13 cellular contexts compared by ENCODE assay signal in genomic region chr2:112799291-112799975, GRCh38. TPM values are rescaled to one million over a fixed set of nuclear protein-coding genes. Genes with fewer than 3 reads are reported as not detected.
A peak's percentile ranks its signal among the peaks of the same experiment; 100 is the strongest.
DNase-seq lines count a peak whose midpoint lies in the region; ATAC-seq and TF ChIP-seq lines count a peak whose summit lies in the region.
"Had no signal": no experiment of that assay in that cellular context is flagged by ENCODE, and none has a peak within 500 bp of the region (broad histone marks: within the 10 kb centered on the region; RNA-seq: fewer than 3 reads in every experiment).

No MANE protein-coding gene starts in this region.

- peak overlapping the region; percentile 26 for H3K27ac Mint-ChIP-seq in T-helper 1 cell treated with Interleukin-12 subunit alpha and Interleukin-12 subunit beta and Interleukin-4 antibody, amounts not matched to agents 30 μg/mL and 1 μg/mL, for 36 hours
- H3K27ac Mint-ChIP-seq in activated naive CD8-positive, alpha-beta T cell treated with anti-CD3 and anti-CD28 coated beads for 36 hours, result peak overlapping the region; percentile 47
- H3K27ac Mint-ChIP-seq: progenitor cell of endocrine pancreas had no signal

- H3K4me2 ChIP-seq in MM.1S (ENCODE audit: low read depth, low read length), result no peak overlapping the region

- no peaks in the 10 kb centered on the region for H3K36me3 Mint-ChIP-seq in T-helper 1 cell treated with Interleukin-12 subunit alpha and Interleukin-12 subunit beta and Interleukin-4 antibody, amounts not matched to agents 30 μg/mL and 1 μg/mL, for 36 hours (ENCODE audit: low read depth)
- H3K36me3 Mint-ChIP-seq in activated naive CD8-positive, alpha-beta T cell treated with anti-CD3 and anti-CD28 coated beads for 36 hours, result peaks cover 3% of the 10 kb centered on the region

- peaks cover 32% of the 10 kb centered on the region for H3K4me1 Mint-ChIP-seq in T-helper 1 cell treated with Interleukin-12 subunit alpha and Interleukin-12 subunit beta and Interleukin-4 antibody, amounts not matched to agents 30 μg/mL and 1 μg/mL, for 36 hours (ENCODE audit: low read depth)
- H3K4me1 Mint-ChIP-seq in activated naive CD8-positive, alpha-beta T cell treated with anti-CD3 and anti-CD28 coated beads for 36 hours, result peaks cover 17% of the 10 kb centered on the region

- H3K9me2 ChIP-seq in MM.1S (replicated peaks; ENCODE audit: insufficient read depth, low read length), result no peaks in the 10 kb centered on the region

- DNase-seq in T-helper 1 cell (no peak), NOMO-1 treated with dmso at 0.1 percent for 144 hours (lab: John Stamatoyannopoulos, UW; ENCODE audit: unreplicated experiment) (peak; percentile 21), pons (ENCODE audit: low spot score) (peak; percentile 24), omental fat pad (ENCODE audit: low spot score) (no peak), NCI-H446 (lab: John Stamatoyannopoulos, UW) (no peak), MM.1S (no peak)
- DNase-seq in activated naive CD8-positive, alpha-beta T cell treated with anti-CD3 and anti-CD28 coated beads for 36 hours, result no peak
- DNase-seq: NCI-H1092 treated with DMSO at 0.1 percent for 48 hours, NCI-H524, tibial artery had no signal

- H2AFZ ChIP-seq in MM.1S (ENCODE audit: low read length), result no peak overlapping the region

- TF ChIP-seq CTCF in omental fat pad (IDR thresholded peaks at IDR 0.05) (no peak), MM.1S (IDR thresholded peaks at IDR 0.05; ENCODE audit: low read length) (no peak)

- no peak overlapping the region for H3K27ac ChIP-seq in MM.1S (ENCODE audit: low read length)
- H3K27ac ChIP-seq: tibial artery had no signal

- H3K4me3 ChIP-seq in MM.1S (ENCODE audit: low read length), result no peak overlapping the region
- H3K4me3 ChIP-seq: tibial artery had no signal

- no peaks in the 10 kb centered on the region for H3K27me3 ChIP-seq in MM.1S (replicated peaks; ENCODE audit: insufficient read depth, low read length)
- H3K27me3 ChIP-seq: tibial artery had no signal

- H4K20me1 ChIP-seq in MM.1S (ENCODE audit: insufficient read depth, low read length), result no peaks in the 10 kb centered on the region

- no peak for ATAC-seq in omental fat pad (ENCODE audit: low FRiP score)

- no peaks in the 10 kb centered on the region for H3K9me3 Mint-ChIP-seq in T-helper 1 cell treated with Interleukin-12 subunit alpha and Interleukin-12 subunit beta and Interleukin-4 antibody, amounts not matched to agents 30 μg/mL and 1 μg/mL, for 36 hours
- no peaks in the 10 kb centered on the region for H3K9me3 Mint-ChIP-seq in activated naive CD8-positive, alpha-beta T cell treated with anti-CD3 and anti-CD28 coated beads for 36 hours

- no peaks in the 10 kb centered on the region for H3K36me3 ChIP-seq in MM.1S (replicated peaks; ENCODE audit: insufficient read depth, low read length)
- H3K36me3 ChIP-seq: tibial artery had no signal

- H3K9me3 ChIP-seq in MM.1S (replicated peaks; ENCODE audit: insufficient read depth, low read length), result no peaks in the 10 kb centered on the region
- H3K9me3 ChIP-seq: tibial artery had no signal

- no peaks in the 10 kb centered on the region for H3K79me2 ChIP-seq in MM.1S (ENCODE audit: low read length)

- H3K9ac ChIP-seq in MM.1S (ENCODE audit: low read length), result no peak overlapping the region

- no peak overlapping the region for H3K4me3 Mint-ChIP-seq in T-helper 1 cell treated with Interleukin-12 subunit alpha and Interleukin-12 subunit beta and Interleukin-4 antibody, amounts not matched to agents 30 μg/mL and 1 μg/mL, for 36 hours
- no peak overlapping the region for H3K4me3 Mint-ChIP-seq in activated naive CD8-positive, alpha-beta T cell treated with anti-CD3 and anti-CD28 coated beads for 36 hours

- H3K4me1 ChIP-seq in MM.1S (ENCODE audit: low read length), result no peaks in the 10 kb centered on the region
- H3K4me1 ChIP-seq: tibial artery had no signal

- H3K27me3 Mint-ChIP-seq in T-helper 1 cell treated with Interleukin-12 subunit alpha and Interleukin-12 subunit beta and Interleukin-4 antibody, amounts not matched to agents 30 μg/mL and 1 μg/mL, for 36 hours (ENCODE audit: low read depth), result no peaks in the 10 kb centered on the region
- H3K27me3 Mint-ChIP-seq in activated naive CD8-positive, alpha-beta T cell treated with anti-CD3 and anti-CD28 coated beads for 36 hours, result no peaks in the 10 kb centered on the region

- H3F3A ChIP-seq in MM.1S (ENCODE audit: insufficient read depth, low read length), result no peaks in the 10 kb centered on the region

RNA-seq across cellular contexts. Expression of gene IL1A, which starts 15.1 kb away (rescaled TPM):
- total RNA-seq in activated naive CD8-positive, alpha-beta T cell treated with anti-CD3 and anti-CD28 coated beads for 36 hours, result under 1 TPM; 0.16 to 0.20 TPM
- 1 to 10 TPM in 1 of 4 donors, under 1 TPM in 1, not detected in 2; 0.24 to 2.2 TPM for total RNA-seq in omental fat pad

RNA-seq across cellular contexts. Expression of gene CKAP2L, which starts 35.0 kb away (rescaled TPM):
- 10 to 100 TPM; 24.3 to 25.8 TPM for total RNA-seq in activated naive CD8-positive, alpha-beta T cell treated with anti-CD3 and anti-CD28 coated beads for 36 hours
- total RNA-seq in omental fat pad, result 1 to 10 TPM in 1 of 4 donors, under 1 TPM in 2, not detected in 1; 0.13 to 3.8 (median 0.16) TPM

RNA-seq across cellular contexts. Expression of gene IL1B, which starts 37.1 kb away (rescaled TPM):
- total RNA-seq in activated naive CD8-positive, alpha-beta T cell treated with anti-CD3 and anti-CD28 coated beads for 36 hours, result not detected
- total RNA-seq in omental fat pad, result 10 to 100 TPM in 2 of 4 donors, 1 to 10 TPM in 2; 2.6 to 50.5 (median 7.3) TPM
- total RNA-seq: astrocyte, progenitor cell of endocrine pancreas had no signal

Comparison
In these comparisons a context has a peak if more than half of its experiments do, and no peak if none do; other contexts are left out.
1. DNase-seq: peak in NOMO-1 treated with dmso at 0.1 percent for 144 hours (single experiment) and pons (single experiment); none in T-helper 1 cell (0 of 5), activated naive CD8-positive, alpha-beta T cell treated with anti-CD3 and anti-CD28 coated beads for 36 hours (single experiment), omental fat pad (single experiment), NCI-H446 (0 of 2) and MM.1S (single experiment).
2. RNA of gene CKAP2L, which starts 35.0 kb away (total RNA-seq): 24.3 to 25.8 TPM in activated naive CD8-positive, alpha-beta T cell treated with anti-CD3 and anti-CD28 coated beads for 36 hours; 0.13 to 3.8 TPM in omental fat pad; every median in the first group is over 4 times any median in the second.